ENCODE assay signal across 9 cellular contexts in genomic region chr20:25296094-25297093, GRCh38. TPM values are rescaled to one million over a fixed set of nuclear protein-coding genes. Genes with fewer than 3 reads are reported as not detected.
DNase-seq lines count a peak whose midpoint lies in the region; ATAC-seq and TF ChIP-seq lines count a peak whose summit lies in the region.
"Had no signal": no experiment of that assay in that cellular context is flagged by ENCODE, and none has a peak within 500 bp of the region (broad histone marks: within the 10 kb centered on the region; RNA-seq: fewer than 3 reads in every experiment).

No MANE protein-coding gene starts in this region.

- peaks cover 1% of the 10 kb centered on the region for H3K36me3 Mint-ChIP-seq in activated naive CD4-positive, alpha-beta T cell treated with anti-CD3 and anti-CD28 coated beads for 36 hours (ENCODE audit: low read depth)

- no peak overlapping the region for H3K4me3 Mint-ChIP-seq in activated naive CD4-positive, alpha-beta T cell treated with anti-CD3 and anti-CD28 coated beads for 36 hours

- no peaks in the 10 kb centered on the region for H3K9me3 ChIP-seq in right cardiac atrium (ENCODE audit: control insufficient read depth, low read length)
- no peaks in the 10 kb centered on the region for H3K9me3 ChIP-seq in uterus
- H3K9me3 ChIP-seq: neutrophil had no signal

- no peaks in the 10 kb centered on the region for H3K4me1 Mint-ChIP-seq in activated naive CD4-positive, alpha-beta T cell treated with anti-CD3 and anti-CD28 coated beads for 36 hours (ENCODE audit: low read depth)

- H3K36me3 ChIP-seq in uterus: no peaks in the 10 kb centered on the region

- peak; percentile 49 for DNase-seq in activated naive CD4-positive, alpha-beta T cell treated with anti-CD3 and anti-CD28 coated beads for 36 hours
- DNase-seq in right cardiac atrium: peak in 2 of 3 donors; percentile 51 to 72
- DNase-seq in stimulated activated CD8-positive, alpha-beta memory T cell treated with anti-CD3 and anti-CD28 coated beads, Interleukin-12 subunit alpha, Interleukin-12 subunit beta, amount 100 ng/mL, for 1 hour (ENCODE audit: low read depth): peak; percentile 6
- no peak for DNase-seq in uterus
- DNase-seq in occipital lobe (lab: John Stamatoyannopoulos, UW): no peak

- H3K9me3 Mint-ChIP-seq in activated naive CD4-positive, alpha-beta T cell treated with anti-CD3 and anti-CD28 coated beads for 36 hours: no peaks in the 10 kb centered on the region

- H3K27me3 ChIP-seq in right cardiac atrium (ENCODE audit: control insufficient read depth, insufficient read depth): no peaks in the 10 kb centered on the region
- no peaks in the 10 kb centered on the region for H3K27me3 ChIP-seq in uterus
- H3K27me3 ChIP-seq: neutrophil had no signal

- H3K27ac Mint-ChIP-seq in activated naive CD4-positive, alpha-beta T cell treated with anti-CD3 and anti-CD28 coated beads for 36 hours: no peak overlapping the region

- H3K27me3 Mint-ChIP-seq in activated naive CD4-positive, alpha-beta T cell treated with anti-CD3 and anti-CD28 coated beads for 36 hours (ENCODE audit: low read depth): no peaks in the 10 kb centered on the region

- WGBS in right cardiac atrium: 69% methylated on average over 24 of the region's 24 CpGs

- CTCF ChIA-PET in activated naive CD4-positive, alpha-beta T cell treated with anti-CD3 and anti-CD28 coated beads for 36 hours (lab: Charles Lee): interaction anchor here (0.6 to 3.9 kb wide), 9 partner anchors 11 to 232 kb away, joined by 3 to 49 read pairs (median 4); no protein-coding TSS in a partner anchor

- intact Hi-C loops in activated naive CD4-positive, alpha-beta T cell treated with anti-CD3 and anti-CD28 coated beads for 36 hours (cut with micrococcal nuclease): loop anchor here (2.0 to 5.0 kb wide), 3 partner anchors 49 to 302 kb away; partner anchors contain the start of gene PYGB
- intact Hi-C loops in right cardiac atrium (cut with DNase I): loop anchor here in 2 of 4 donors (5.0 to 10.0 kb wide), 4 partner anchors 72 to 102 kb away; partner anchors contain the start of genes ABHD12 (in 1 of the 2) and ENTPD6 (in 1 of the 2)
- intact Hi-C loops in uterus (cut with DNase I; ENCODE audit: low total_unique reads): loop anchor here (10.0 kb wide), 1 partner anchor 98 kb away; the partner anchor contains the start of gene ABHD12

- H3K27ac ChIP-seq in C4-2B: peak overlapping the region; percentile 8
- H3K27ac ChIP-seq in right cardiac atrium (ENCODE audit: low read length): peak overlapping the region; percentile 22
- no peak overlapping the region for H3K27ac ChIP-seq in uterus
- H3K27ac ChIP-seq: neutrophil had no signal

- ATAC-seq in GM18907 (IDR thresholded peaks at IDR 0.05; ENCODE audit: unreplicated experiment) (peak; percentile 37), HG03442 (IDR thresholded peaks at IDR 0.05; ENCODE audit: unreplicated experiment) (peak; percentile 20), right cardiac atrium (no peak)

- TF ChIP-seq POLR2A in uterus (IDR thresholded peaks at IDR 0.05): no peak

- no peak; the same call in 1 of the 2 replicates for TF ChIP-seq CTCF in C4-2B (conservative IDR thresholded peaks at IDR 0.05)
- peak in 1 of 4 experiments; percentile 18 for TF ChIP-seq CTCF in uterus (IDR thresholded peaks at IDR 0.05)

- peaks cover 5% of the 10 kb centered on the region for H3K4me1 ChIP-seq in right cardiac atrium (ENCODE audit: control insufficient read depth, insufficient read depth, low read length)
- no peaks in the 10 kb centered on the region for H3K4me1 ChIP-seq in uterus

- H3K4me3 ChIP-seq in right cardiac atrium (ENCODE audit: low read length) (no peak overlapping the region), uterus (no peak overlapping the region)

RNA-seq across cellular contexts. Expression of gene PYGB, which starts 48.5 kb away (rescaled TPM):
- 10 to 100 TPM; 19.6 to 20.0 TPM for total RNA-seq in activated naive CD4-positive, alpha-beta T cell treated with anti-CD3 and anti-CD28 coated beads for 36 hours
- 100 to 1,000 TPM; 154 to 219 (median 194) TPM for total RNA-seq in right cardiac atrium
- 136 TPM for polyA plus RNA-seq in right cardiac atrium
- total RNA-seq in uterus: 10 to 100 TPM; 26.2 to 87.9 (median 49.8) TPM
- 72.1 TPM for total RNA-seq in occipital lobe

Comparison
In these comparisons a context has a peak if more than half of its experiments do, and no peak if none do; other contexts are left out.
1. H3K27ac ChIP-seq: peak in C4-2B (single experiment) and right cardiac atrium (single experiment); none in uterus (0 of 2).
2. ATAC-seq: peak in GM18907 (single experiment) and HG03442 (single experiment); none in right cardiac atrium (0 of 2).
3. DNase-seq: peak in activated naive CD4-positive, alpha-beta T cell treated with anti-CD3 and anti-CD28 coated beads for 36 hours (single experiment), right cardiac atrium (2 of 3) and stimulated activated CD8-positive, alpha-beta memory T cell treated with anti-CD3 and anti-CD28 coated beads, Interleukin-12 subunit alpha, Interleukin-12 subunit beta, amount 100 ng/mL, for 1 hour (single experiment); none in uterus (0 of 2) and occipital lobe (single experiment).